29 cellular contexts compared by ENCODE assay signal in the genomic region with DNA sequence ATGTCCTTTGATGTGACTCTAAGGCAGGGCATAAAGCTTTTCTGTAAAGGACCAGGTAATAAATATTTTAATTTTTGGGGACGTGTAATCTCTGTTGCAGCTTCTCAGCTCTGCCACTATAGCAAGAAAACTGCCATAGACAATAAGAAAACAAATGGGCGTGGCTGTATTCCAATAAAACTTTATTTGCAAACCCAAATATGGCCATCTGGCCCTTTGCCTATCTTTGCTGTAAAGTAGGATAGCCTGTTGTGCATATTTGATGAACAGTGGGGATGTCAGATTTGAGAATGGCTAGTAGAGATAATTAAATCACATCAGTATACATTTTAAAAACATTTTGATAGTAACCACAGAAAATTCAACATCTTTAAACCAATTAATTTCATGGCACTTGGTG.
"Had no signal": no experiment of that assay in that cellular context is flagged by ENCODE, and none has a peak within 500 bp of the region (broad histone marks: within the 10 kb centered on the region; RNA-seq: fewer than 3 reads in every experiment).

No MANE protein-coding gene starts in this region.

- H3K4me1 ChIP-seq: adrenal gland, esophagus squamous epithelium had no signal

- H3K9me3 ChIP-seq: adrenal gland, body of pancreas, esophagus squamous epithelium, gastroesophageal sphincter had no signal

- ATAC-seq: activated CD4-positive, alpha-beta T cell treated with anti-CD3 and anti-CD28 coated beads for 36 hours; activated CD8-positive, alpha-beta memory T cell treated with anti-CD3 and anti-CD28 coated beads, Interleukin-2, amount 10 ng/mL, durations not matched to agents 7 days and 5 days; activated CD8-positive, alpha-beta T cell treated with anti-CD3 and anti-CD28 coated beads, Interleukin-2, amount 10 ng/mL, durations not matched to agents 7 days and 5 days; activated naive CD8-positive, alpha-beta T cell treated with anti-CD3 and anti-CD28 coated beads, Interleukin-2, amount 50 U/mL, for 24 hours; gastroesophageal sphincter; T-helper 17 cell had no signal

- FAIRE-seq: endometrium, endothelial cell of umbilical vein had no signal

- DNase-seq: activated CD4-positive, alpha-beta memory T cell treated with anti-CD3 and anti-CD28 coated beads for 36 hours; activated CD4-positive, alpha-beta T cell treated with anti-CD3 and anti-CD28 coated beads for 36 hours; activated CD4-positive, alpha-beta T cell treated with anti-CD3 and anti-CD28 coated beads, Interleukin-2, amount 10 ng/mL, durations not matched to agents 24 days and 14 days; activated CD4-positive, CD25-positive, alpha-beta regulatory T cell; activated CD4-positive, CD25-positive, alpha-beta regulatory T cell treated with anti-CD3 and anti-CD28 coated beads, Interleukin-2, amount 50 U/mL, for 72 hours; activated CD8-positive, alpha-beta memory T cell treated with anti-CD3 and anti-CD28 coated beads, Interleukin-2, amount 10 ng/mL, durations not matched to agents 7 days and 5 days; activated CD8-positive, alpha-beta memory T cell treated with anti-CD3 and anti-CD28 coated beads, Interleukin-2, amount 50 U/mL, for 4 hours; activated CD8-positive, alpha-beta T cell treated with anti-CD3 and anti-CD28 coated beads, Interleukin-2, amount 10 ng/mL, durations not matched to agents 7 days and 5 days; activated effector memory CD4-positive, alpha-beta T cell treated with anti-CD3 and anti-CD28 coated beads, Interleukin-2, amount 50 U/mL, for 16 hours; activated naive CD4-positive, alpha-beta T cell treated with anti-CD3 and anti-CD28 coated beads for 36 hours; activated naive CD8-positive, alpha-beta T cell treated with anti-CD3 and anti-CD28 coated beads for 36 hours; activated naive CD8-positive, alpha-beta T cell treated with anti-CD3 and anti-CD28 coated beads, Interleukin-2, amount 50 U/mL, for 24 hours; activated T-cell treated with anti-CD3 and anti-CD28 coated beads, Interleukin-2, amount 50 U/mL, for 1 hour; activated T-cell treated with anti-CD3 and anti-CD28 coated beads, Interleukin-2, amount 50 U/mL, for 48 hours; adrenal gland; amygdala; aorta; caudate nucleus; effector CD8-positive, alpha-beta T cell; esophagus squamous epithelium; foreskin melanocyte; head of caudate nucleus; T-helper 17 cell; T1000 had no signal

- H3K36me3 ChIP-seq: adrenal gland, esophagus squamous epithelium, gastroesophageal sphincter had no signal

- H3K4me3 ChIP-seq: adrenal gland, body of pancreas, esophagus squamous epithelium, gastroesophageal sphincter had no signal

- H3K27ac ChIP-seq: adrenal gland, epithelial cell of prostate, esophagus squamous epithelium had no signal

- H3K27me3 ChIP-seq: adrenal gland, body of pancreas, esophagus squamous epithelium, gastroesophageal sphincter had no signal
